In the genomic region with DNA sequence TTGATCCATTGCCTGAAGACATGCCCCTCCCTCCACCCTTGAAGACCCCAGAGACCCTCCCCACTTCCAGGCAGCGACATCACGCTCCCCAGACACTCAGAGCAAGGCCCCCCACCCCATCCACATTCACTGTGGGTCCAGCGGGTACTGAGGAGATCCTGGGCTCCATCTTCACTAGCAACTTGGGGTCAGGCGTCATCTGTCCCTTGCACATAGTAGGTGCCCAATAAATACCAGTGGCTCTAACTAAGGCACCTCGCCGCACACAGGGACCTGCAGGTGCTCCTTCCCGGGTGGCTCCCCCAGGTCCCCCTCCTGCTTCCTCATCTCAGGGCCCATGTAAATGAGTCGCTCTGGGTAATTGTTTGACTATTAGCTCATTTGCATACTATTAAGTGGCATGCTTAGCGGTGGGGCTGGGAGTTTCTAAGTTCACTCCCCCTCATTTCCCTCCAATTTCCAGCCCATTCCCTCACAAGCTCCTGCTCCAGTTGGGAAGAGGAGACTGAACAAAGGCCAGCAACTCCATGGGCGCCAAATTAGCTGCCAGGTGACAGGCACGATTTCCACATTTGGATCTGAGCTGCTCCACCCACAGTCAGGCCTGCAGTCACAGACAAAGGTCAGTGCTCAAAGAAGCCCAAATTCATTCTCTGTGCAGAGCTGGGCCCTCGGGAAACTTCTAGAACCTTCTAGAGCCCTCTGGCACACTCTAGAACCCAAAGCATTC, we compare ENCODE assay signal across 12 cellular contexts. TPM values are rescaled to one million over a fixed set of nuclear protein-coding genes. Genes with fewer than 3 reads are reported as not detected.
A peak's percentile ranks its signal among the peaks of the same experiment; 100 is the strongest.
DNase-seq lines count a peak whose midpoint lies in the region; ATAC-seq and TF ChIP-seq lines count a peak whose summit lies in the region.
"Had no signal": no experiment of that assay in that cellular context is flagged by ENCODE, and none has a peak within 500 bp of the region (broad histone marks: within the 10 kb centered on the region; RNA-seq: fewer than 3 reads in every experiment).

No MANE protein-coding gene starts in this region.

- H3K9me3 Mint-ChIP-seq in CD14-positive monocyte: no peaks in the 10 kb centered on the region
- H3K9me3 Mint-ChIP-seq: CD8-positive, alpha-beta memory T cell had no signal

- H3K27ac Mint-ChIP-seq in CD14-positive monocyte: no peak overlapping the region
- H3K27ac Mint-ChIP-seq: CD8-positive, alpha-beta memory T cell had no signal

- H3K4me3 ChIP-seq in left ventricle myocardium inferior: no peak overlapping the region
- H3K4me3 ChIP-seq: A549, HAP-1 had no signal

- no peaks in the 10 kb centered on the region for H3K36me3 Mint-ChIP-seq in CD14-positive monocyte
- H3K36me3 Mint-ChIP-seq: CD8-positive, alpha-beta memory T cell had no signal

- peaks cover 59% of the 10 kb centered on the region for H3K4me1 ChIP-seq in left ventricle myocardium inferior
- H3K4me1 ChIP-seq: A549, HAP-1 had no signal

- no peak for ATAC-seq in left ventricle myocardium superior
- ATAC-seq: A549, HepG2 had no signal

- H3K27me3 ChIP-seq in left ventricle myocardium inferior (ENCODE audit: low read depth): no peaks in the 10 kb centered on the region

- H3K27ac ChIP-seq in left ventricle myocardium inferior (replicated peaks): no peak overlapping the region
- H3K27ac ChIP-seq: A549 had no signal

- peaks cover 0 to 11% (median 5%) of the 10 kb centered on the region in 3 donors for H3K27me3 Mint-ChIP-seq in CD14-positive monocyte (ENCODE audit: low read depth in 3 of 3)

- peak; percentile 5 for DNase-seq in left ventricle myocardium inferior
- no peak for DNase-seq in left ventricle myocardium superior
- peak; percentile 33 for DNase-seq in cerebellum (ENCODE audit: low spot score)
- peak; percentile 66 for DNase-seq in posterior vena cava (ENCODE audit: low spot score)
- DNase-seq in NCI-H2171 treated with DMSO at 0.1 percent for 48 hours (lab: John Stamatoyannopoulos, UW): no peak
- no peak for DNase-seq in CD14-positive monocyte (ENCODE audit: low spot score)
- DNase-seq in UCSD-AML1 (lab: John Stamatoyannopoulos, UW; ENCODE audit: unreplicated experiment): no peak
- DNase-seq: CD8-positive, alpha-beta memory T cell; DMS53 had no signal

- H3K4me3 Mint-ChIP-seq in CD14-positive monocyte: no peak overlapping the region
- H3K4me3 Mint-ChIP-seq: CD8-positive, alpha-beta memory T cell had no signal

- no peaks in the 10 kb centered on the region for H3K36me3 ChIP-seq in left ventricle myocardium inferior
- H3K36me3 ChIP-seq: HAP-1 had no signal

- H3K4me1 Mint-ChIP-seq in CD14-positive monocyte: no peaks in the 10 kb centered on the region
- H3K4me1 Mint-ChIP-seq: CD8-positive, alpha-beta memory T cell had no signal

- H3K9me3 ChIP-seq in left ventricle myocardium inferior (replicated peaks): no peaks in the 10 kb centered on the region
- H3K9me3 ChIP-seq: A549, HAP-1 had no signal

- intact Hi-C loops in left ventricle myocardium inferior (cut with micrococcal nuclease) (no loop called here), left ventricle myocardium superior (cut with micrococcal nuclease) (no loop called here), posterior vena cava (cut with DNase I) (no loop called here), CD14-positive monocyte (cut with micrococcal nuclease) (no loop called here)

- no peak for TF ChIP-seq CTCF in left ventricle myocardium inferior (IDR thresholded peaks at IDR 0.05; ENCODE audit: borderline replicate concordance)
- no peak for TF ChIP-seq CTCF in CD14-positive monocyte (IDR thresholded peaks at IDR 0.05)

RNA-seq across cellular contexts. Expression of gene EBF3, which starts 29.7 kb away (rescaled TPM):
- total RNA-seq in left ventricle myocardium inferior (6.2 TPM), left ventricle myocardium superior (7.1 TPM), cerebellum (185 TPM), posterior vena cava (1 to 10 TPM; 8.7 to 9.1 TPM)
- polyA plus RNA-seq in CD14-positive monocyte: not detected
- total RNA-seq: CD8-positive, alpha-beta memory T cell; HepG2 had no signal
- polyA plus RNA-seq: CD8-positive, alpha-beta memory T cell; HepG2 had no signal

Comparison
In these comparisons a context has a peak if more than half of its experiments do, and no peak if none do; other contexts are left out.
1. DNase-seq: peak in left ventricle myocardium inferior (single experiment), cerebellum (single experiment) and posterior vena cava (single experiment); none in left ventricle myocardium superior (single experiment), NCI-H2171 treated with DMSO at 0.1 percent for 48 hours (single experiment), CD14-positive monocyte (single experiment) and UCSD-AML1 (single experiment).
2. RNA of gene EBF3, which starts 29.7 kb away (total RNA-seq): 185 TPM in cerebellum (single experiment); 8.7 to 9.1 TPM in posterior vena cava, 7.1 TPM in left ventricle myocardium superior (single experiment) and 6.2 TPM in left ventricle myocardium inferior (single experiment); every median in the first group is over 10 times any median in the second.